Comparison of ENCODE assay signal across 8 cellular contexts in genomic region chr1:108816049-108816882, GRCh38. TPM values are rescaled to one million over a fixed set of nuclear protein-coding genes. Genes with fewer than 3 reads are reported as not detected.
A peak's percentile ranks its signal among the peaks of the same experiment; 100 is the strongest.
DNase-seq lines count a peak whose midpoint lies in the region; ATAC-seq and TF ChIP-seq lines count a peak whose summit lies in the region.

No MANE protein-coding gene starts in this region.

- DNase-seq in COLO668 (lab: John Stamatoyannopoulos, UW; ENCODE audit: unreplicated experiment) (peak; percentile 34), NCI-H1417 treated with DMSO at 0.1 percent for 48 hours (lab: John Stamatoyannopoulos, UW) (peak; percentile 88), body of pancreas (peak; percentile 80 to 86 (median 84)), iPS DF 19.7 (ENCODE audit: low read depth, low spot score) (peak; percentile 33), retina (peak; percentile 78), mesenteric fat pad (ENCODE audit: low spot score) (no peak)
- DNase-seq in activated effector memory CD4-positive, alpha-beta T cell treated with anti-CD3 and anti-CD28 coated beads, Interleukin-2, amount 50 U/mL, for 16 hours: no peak

- H3K4me3 ChIP-seq in body of pancreas: no peak overlapping the region

- 21 to 31% methylated on average over 12 of the region's 12 CpGs for WGBS in body of pancreas, 2 donors

- H3K27ac ChIP-seq in body of pancreas: peak overlapping the region; percentile 72 to 80 (median 76)

- no peak for TF ChIP-seq CTCF in body of pancreas (IDR thresholded peaks at IDR 0.05)

- H3K9me3 ChIP-seq in body of pancreas: no peaks in the 10 kb centered on the region

- H3K4me1 ChIP-seq in body of pancreas: peaks cover 22% of the 10 kb centered on the region

- ATAC-seq in body of pancreas: peak; percentile 94
- ATAC-seq in HG02588 (IDR thresholded peaks at IDR 0.05; ENCODE audit: unreplicated experiment): no peak

- peak in 2 of 3 donors; percentile 5 to 16 for TF ChIP-seq POLR2A in body of pancreas (IDR thresholded peaks at IDR 0.05)

- intact Hi-C loops in body of pancreas (cut with DNase I): no loop called here

- no peaks in the 10 kb centered on the region for H3K36me3 ChIP-seq in body of pancreas (replicated peaks in 1 of 2; ENCODE audit: insufficient read depth in 1 of 2, low read depth in 2 of 2)

- H3K27me3 ChIP-seq in body of pancreas: no peaks in the 10 kb centered on the region

RNA-seq across cellular contexts. Expression of gene AKNAD1, which starts 40.6 kb away (rescaled TPM):
- total RNA-seq in body of pancreas (not detected), mesenteric fat pad (not detected)

Comparison
In these comparisons a context has a peak if more than half of its experiments do, and no peak if none do; other contexts are left out.
1. DNase-seq: peak in COLO668 (single experiment), NCI-H1417 treated with DMSO at 0.1 percent for 48 hours (single experiment), body of pancreas (4 of 4), iPS DF 19.7 (single experiment) and retina (single experiment); none in activated effector memory CD4-positive, alpha-beta T cell treated with anti-CD3 and anti-CD28 coated beads, Interleukin-2, amount 50 U/mL, for 16 hours (single experiment) and mesenteric fat pad (single experiment).